ENCODE assay signal across 1 cellular context in genomic region chr1:246151796-246152434, GRCh38.
TF ChIP-seq lines count a peak whose summit lies in the region.

No MANE protein-coding gene starts in this region.

TF ChIP-seq in HepG2, 621 proteins besides CTCF, POLR2A, EP300 and RAD21 (continued from another document):
- TF ChIP-seq ZNF275 (CRISPR knock-in tag; IDR thresholded peaks at IDR 0.05; ENCODE audit: borderline replicate concordance) (no peak), SIX4 (CRISPR knock-in tag; IDR thresholded peaks at IDR 0.05) (no peak), ZNF17 (CRISPR knock-in tag; IDR thresholded peaks at IDR 0.05) (no peak)
